10 cellular contexts compared by ENCODE assay signal in the genomic region with DNA sequence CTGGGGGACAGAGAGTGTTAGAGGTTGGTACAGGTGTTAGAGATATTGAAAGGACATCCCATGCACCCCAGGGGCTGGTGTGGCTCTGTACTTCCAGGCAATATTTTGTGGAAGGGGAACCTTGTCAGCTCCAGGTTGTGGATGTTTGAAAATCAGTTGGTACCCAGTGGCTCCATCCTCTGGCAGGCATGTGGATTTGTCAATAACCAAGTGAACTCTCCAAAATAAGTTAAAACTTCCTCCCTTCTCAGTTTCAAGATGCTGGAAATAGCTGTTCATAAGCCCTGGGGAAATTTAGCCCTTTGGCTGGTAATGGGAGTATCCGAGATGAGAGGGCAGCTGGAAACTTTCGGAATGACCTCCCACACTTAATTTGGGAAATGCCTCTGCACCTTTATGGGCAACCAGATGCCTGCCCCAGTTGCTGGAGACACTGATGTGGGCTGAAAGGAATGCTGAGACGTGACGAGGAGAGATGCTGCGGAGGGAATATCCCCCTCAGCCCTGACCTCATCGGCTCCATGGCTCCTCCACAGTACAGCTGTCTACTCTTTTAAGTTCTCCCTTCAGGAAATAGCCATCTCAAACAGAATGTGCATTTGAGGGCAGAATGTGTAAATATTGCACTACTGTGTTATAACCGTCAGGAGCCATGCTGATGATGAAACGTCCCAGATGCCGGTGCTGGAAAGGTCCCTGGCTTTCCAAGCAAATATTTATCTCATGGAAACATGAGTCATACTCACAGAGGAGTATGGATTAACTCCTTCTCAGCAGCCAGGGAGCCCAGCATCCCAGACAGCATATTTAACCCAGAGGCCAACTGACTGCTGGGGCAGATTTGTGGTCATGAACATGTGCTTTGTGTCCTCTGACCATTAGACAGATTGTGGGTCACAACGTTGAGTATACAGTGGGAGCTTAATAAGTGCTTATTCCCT. TPM values are rescaled to one million over a fixed set of nuclear protein-coding genes. Genes with fewer than 3 reads are reported as not detected.
DNase-seq lines count a peak whose midpoint lies in the region; ATAC-seq and TF ChIP-seq lines count a peak whose summit lies in the region.
"Had no signal": no experiment of that assay in that cellular context is flagged by ENCODE, and none has a peak within 500 bp of the region (broad histone marks: within the 10 kb centered on the region; RNA-seq: fewer than 3 reads in every experiment).

No MANE protein-coding gene starts in this region.

- peak; percentile 13 for DNase-seq in COLO829 (ENCODE audit: low spot score)
- peak; percentile 99 for DNase-seq in NCI-H460 (ENCODE audit: extremely low read depth, low read depth)
- DNase-seq in epithelial cell of esophagus (ENCODE audit: low read depth), result peak; percentile 68
- no peak for DNase-seq in cerebellum (ENCODE audit: low spot score)
- DNase-seq in caudate nucleus (lab: John Stamatoyannopoulos, UW), result no peak

- H3K27me3 Mint-ChIP-seq in nephron (ENCODE audit: low read depth), result peaks cover 4% of the 10 kb centered on the region

- H3K4me3 Mint-ChIP-seq in nephron, result peak overlapping the region in 2 of 3 experiments; percentile 20 to 22

- TF ChIP-seq CTCF in epithelial cell of esophagus (IDR thresholded peaks at IDR 0.05; ENCODE audit: insufficient read depth, low read depth, low read length, missing control alignments), result peak; percentile 41
- peak in 2 of 3 experiments; percentile 39 to 51 for TF ChIP-seq CTCF in nephron (IDR thresholded peaks at IDR 0.05; ENCODE audit: unreplicated experiment in 3 of 3)

- H3K9me3 Mint-ChIP-seq in nephron, result no peaks in the 10 kb centered on the region

- peaks cover 65% of the 10 kb centered on the region for H3K36me3 Mint-ChIP-seq in nephron (ENCODE audit: low read depth)

- ATAC-seq in HG02981 (IDR thresholded peaks at IDR 0.05; ENCODE audit: unreplicated experiment), result no peak
- no peak for ATAC-seq in HG03565 (IDR thresholded peaks at IDR 0.05; ENCODE audit: unreplicated experiment)
- ATAC-seq: activated CD4-positive, CD25-positive, alpha-beta regulatory T cell treated with anti-CD3 and anti-CD28 coated beads, Interleukin-2, amount 50 U/mL, for 24 hours had no signal

- no peak overlapping the region for H3K27ac ChIP-seq in caudate nucleus (ENCODE audit: low read depth, low read length)
- H3K27ac ChIP-seq: parathyroid adenoma had no signal

- H3K4me1 Mint-ChIP-seq in nephron, result peaks cover 83% of the 10 kb centered on the region

- no peak overlapping the region for H3K4me3 ChIP-seq in epithelial cell of esophagus (ENCODE audit: low read length)

- peak overlapping the region; percentile 91 to 95 (median 92) for H3K27ac Mint-ChIP-seq in nephron

RNA-seq across cellular contexts. Expression of gene TGFBI, which starts 29.5 kb away (rescaled TPM):
- total RNA-seq in NCI-H460 (2014; rRNA removed; shearing (Covaris generic)), result 1,239 and 1,373 TPM in 2 replicates
- 1,196 and 1,230 TPM in 2 replicates for polyA plus RNA-seq in NCI-H460 (2014; cell fraction: nucleus; rRNA removed)
- total RNA-seq in cerebellum, result 23.3 TPM

Comparison
In these comparisons a context has a peak if more than half of its experiments do, and no peak if none do; other contexts are left out.
1. DNase-seq: peak in COLO829 (single experiment), NCI-H460 (single experiment) and epithelial cell of esophagus (single experiment); none in cerebellum (single experiment) and caudate nucleus (0 of 61).
2. RNA of gene TGFBI, which starts 29.5 kb away (total RNA-seq): 1,239 to 1,373 TPM in NCI-H460; 23.3 TPM in cerebellum (single experiment); every median in the first group is over 10 times any median in the second.